Comparison of ENCODE assay signal across 7 cellular contexts in genomic region chr15:81995084-81995483, GRCh38. TPM values are rescaled to one million over a fixed set of nuclear protein-coding genes. Genes with fewer than 3 reads are reported as not detected.
DNase-seq lines count a peak whose midpoint lies in the region; ATAC-seq and TF ChIP-seq lines count a peak whose summit lies in the region.
"Not testable (repeated sequence)": the region's sequence is repeated elsewhere in the genome, so short reads cannot be mapped to it uniquely, and the experiment has no call there.

No MANE protein-coding gene starts in this region.

- H3K27me3 Mint-ChIP-seq in WTC11 (ENCODE audit: low read depth); neural crest cell (ENCODE audit: low read depth): not testable (repeated sequence)
- peaks cover 11% of the 10 kb centered on the region for H3K27me3 Mint-ChIP-seq in activated naive CD8-positive, alpha-beta T cell treated with anti-CD3 and anti-CD28 coated beads, Interleukin-2, amount 50 U/mL, for 24 hours

- H3K4me3 Mint-ChIP-seq in WTC11: peak overlapping the region; percentile 87
- peak overlapping the region; percentile 8 for H3K4me3 Mint-ChIP-seq in activated naive CD8-positive, alpha-beta T cell treated with anti-CD3 and anti-CD28 coated beads, Interleukin-2, amount 50 U/mL, for 24 hours
- H3K4me3 Mint-ChIP-seq in neural crest cell: peak overlapping the region; percentile 85

- H3K9ac ChIP-seq in ES-I3 (ENCODE audit: low read depth, low read length): peak overlapping the region; percentile 51
- H3K9ac ChIP-seq in iPS-20b (ENCODE audit: low read depth, low read length): peak overlapping the region; percentile 51

- H3K9me3 ChIP-seq in ES-I3 (ENCODE audit: control insufficient read depth, insufficient read depth, low read length): not testable (repeated sequence)
- peaks cover 11% of the 10 kb centered on the region for H3K9me3 ChIP-seq in iPS-20b (ENCODE audit: insufficient read depth, low read depth, low read length)

- not testable (repeated sequence) for H3K4me1 ChIP-seq in ES-I3 (ENCODE audit: insufficient read depth, low read length); iPS-20b (ENCODE audit: insufficient read depth, low read length)

- POLR2A ChIA-PET in WTC11 (lab: Charles Lee): not testable (repeated sequence)

- H3K9me3 Mint-ChIP-seq in WTC11 (peaks cover 27% of the 10 kb centered on the region), neural crest cell (peaks cover 18% of the 10 kb centered on the region)
- peaks cover 21% of the 10 kb centered on the region for H3K9me3 Mint-ChIP-seq in activated naive CD8-positive, alpha-beta T cell treated with anti-CD3 and anti-CD28 coated beads, Interleukin-2, amount 50 U/mL, for 24 hours

- H3K4me1 Mint-ChIP-seq in WTC11 (peaks cover 18% of the 10 kb centered on the region), neural crest cell (peaks cover 16% of the 10 kb centered on the region)
- H3K4me1 Mint-ChIP-seq in activated naive CD8-positive, alpha-beta T cell treated with anti-CD3 and anti-CD28 coated beads, Interleukin-2, amount 50 U/mL, for 24 hours: not testable (repeated sequence)

- ATAC-seq in WTC11; activated naive CD8-positive, alpha-beta T cell treated with anti-CD3 and anti-CD28 coated beads, Interleukin-2, amount 50 U/mL, for 24 hours: not testable (repeated sequence)

- H3K4me3 ChIP-seq in epithelial cell of esophagus (ENCODE audit: low read length) (peak overlapping the region; percentile 37), iPS-20b (ENCODE audit: low read length) (peak overlapping the region; percentile 66)

- H3K36me3 Mint-ChIP-seq in WTC11 (peaks cover 26% of the 10 kb centered on the region), neural crest cell (ENCODE audit: low read depth) (peaks cover 28% of the 10 kb centered on the region)
- H3K36me3 Mint-ChIP-seq in activated naive CD8-positive, alpha-beta T cell treated with anti-CD3 and anti-CD28 coated beads, Interleukin-2, amount 50 U/mL, for 24 hours (ENCODE audit: low read depth): not testable (repeated sequence)

- CTCF ChIA-PET in WTC11 (lab: Charles Lee): not testable (repeated sequence)

- not testable (repeated sequence) for H3K27ac ChIP-seq in iPS-20b (ENCODE audit: low read length)

- H3K27ac Mint-ChIP-seq in WTC11 (peak overlapping the region; percentile 86), neural crest cell (ENCODE audit: unreplicated experiment) (peak overlapping the region; percentile 98)
- not testable (repeated sequence) for H3K27ac Mint-ChIP-seq in activated naive CD8-positive, alpha-beta T cell treated with anti-CD3 and anti-CD28 coated beads, Interleukin-2, amount 50 U/mL, for 24 hours

- not testable (repeated sequence) for TF ChIP-seq CTCF in WTC11 (IDR thresholded peaks at IDR 0.05); epithelial cell of esophagus (IDR thresholded peaks at IDR 0.05; ENCODE audit: insufficient read depth, low read depth, low read length, missing control alignments); neural crest cell (conservative IDR thresholded peaks at IDR 0.05)

- H3K36me3 ChIP-seq in ES-I3 (ENCODE audit: insufficient read depth, low read length); iPS-20b (ENCODE audit: insufficient read depth, low read depth, low read length): not testable (repeated sequence)

- DNase-seq in NCI-H2029 treated with DMSO at 0.1 percent for 48 hours (lab: John Stamatoyannopoulos, UW) (peak; percentile 26), neural crest cell (ENCODE audit: low read depth, low spot score) (peak; percentile 9)
- DNase-seq in WTC11 (ENCODE audit: low spot score); activated naive CD8-positive, alpha-beta T cell treated with anti-CD3 and anti-CD28 coated beads, Interleukin-2, amount 50 U/mL, for 24 hours; epithelial cell of esophagus (ENCODE audit: low read depth): not testable (repeated sequence)

- H3K27me3 ChIP-seq in iPS-20b (ENCODE audit: insufficient read depth, low read length): not testable (repeated sequence)

RNA-seq across cellular contexts. Expression of gene MEX3B, which starts 50.7 kb away (rescaled TPM):
- 8.5 to 8.9 TPM (median 8.8 TPM) in 3 replicates for total RNA-seq in WTC11 (2021)
- total RNA-seq in neural crest cell: 49.5 and 51.7 TPM in 2 replicates

Comparison
In these comparisons a context has a peak if more than half of its experiments do, and no peak if none do; other contexts are left out.
1. H3K4me3 Mint-ChIP-seq: peak in every context shown above with its lines; median percentile 87 in WTC11; 85 in neural crest cell; 8 in activated naive CD8-positive, alpha-beta T cell treated with anti-CD3 and anti-CD28 coated beads, Interleukin-2, amount 50 U/mL, for 24 hours.